In genomic region chr3:50263443-50264388, GRCh38 we compare ENCODE assay signal across 13 cellular contexts. TPM values are rescaled to one million over a fixed set of nuclear protein-coding genes. Genes with fewer than 3 reads are reported as not detected.
DNase-seq lines count a peak whose midpoint lies in the region; ATAC-seq and TF ChIP-seq lines count a peak whose summit lies in the region.
"Had no signal": no experiment of that assay in that cellular context is flagged by ENCODE, and none has a peak within 500 bp of the region (broad histone marks: within the 10 kb centered on the region; RNA-seq: fewer than 3 reads in every experiment).

No MANE protein-coding gene starts in this region.

- H3K27ac ChIP-seq in A673 (ENCODE audit: low read depth, low read length, poor library complexity, severe bottlenecking): peak overlapping the region; percentile 37
- H3K27ac ChIP-seq in Peyer's patch: peak overlapping the region; percentile 32 to 100 (median 79)
- peak overlapping the region; percentile 23 for H3K27ac ChIP-seq in fibroblast of lung (ENCODE audit: insufficient read depth, low read length)
- peak overlapping the region; percentile 97 for H3K27ac ChIP-seq in rectal smooth muscle tissue (ENCODE audit: low read depth, low read length)
- no peak overlapping the region for H3K27ac ChIP-seq in CD8-positive, alpha-beta T cell (ENCODE audit: low read depth, low read length)

- DNase-seq in A673 (ENCODE audit: low spot score) (no peak), Peyer's patch (no peak), fibroblast of lung (ENCODE audit: low read depth in 2 of 2) (peak in 1 of 2 donors; percentile 40), NK-92 (lab: John Stamatoyannopoulos, UW; ENCODE audit: unreplicated experiment) (no peak)
- DNase-seq in CD8-positive, alpha-beta T cell: no peak
- DNase-seq: activated CD4-positive, alpha-beta T cell treated with anti-CD3 and anti-CD28 coated beads for 36 hours; activated naive CD8-positive, alpha-beta T cell treated with anti-CD3 and anti-CD28 coated beads, Interleukin-2, amount 10 ng/mL, durations not matched to agents 7 days and 5 days; CD4-positive, alpha-beta T cell; NCI-H1105 had no signal

- H3K36me3 ChIP-seq in A673 (ENCODE audit: insufficient read depth, low read length, poor library complexity, severe bottlenecking) (no peaks in the 10 kb centered on the region), Peyer's patch (peaks cover 0 to 5% (median 0%) of the 10 kb centered on the region in 3 donors), fibroblast of lung (ENCODE audit: control insufficient read depth, insufficient read depth, low read length) (peaks cover 2% of the 10 kb centered on the region), rectal smooth muscle tissue (ENCODE audit: control insufficient read depth, insufficient read depth, low read length) (no peaks in the 10 kb centered on the region)
- no peaks in the 10 kb centered on the region for H3K36me3 ChIP-seq in CD8-positive, alpha-beta T cell (ENCODE audit: insufficient read depth, low read length)

- CTCF ChIA-PET in A673 (lab: Charles Lee): interaction anchor here (0.9 kb wide), 1 partner anchor 17 kb away, joined by 3 read pairs; no protein-coding TSS in a partner anchor
- CTCF ChIA-PET in CD8-positive, alpha-beta T cell (lab: Charles Lee): interaction anchor here (0.6 to 14.3 kb wide), 8 partner anchors 9 to 1949 kb away, joined by 3 to 142 read pairs (median 4); no protein-coding TSS in a partner anchor

- no peaks in the 10 kb centered on the region for H4K20me1 ChIP-seq in fibroblast of lung (ENCODE audit: control insufficient read depth, extremely low read depth, insufficient read depth, low read length)

- ATAC-seq in HG02610 (IDR thresholded peaks at IDR 0.05; ENCODE audit: unreplicated experiment): no peak
- ATAC-seq in HG03196 (IDR thresholded peaks at IDR 0.05; ENCODE audit: unreplicated experiment): no peak
- ATAC-seq in CD8-positive, alpha-beta T cell: no peak
- ATAC-seq: activated CD4-positive, alpha-beta T cell treated with anti-CD3 and anti-CD28 coated beads for 36 hours; GM12878 had no signal

- no peaks in the 10 kb centered on the region for H3K27me3 ChIP-seq in A673 (replicated peaks; ENCODE audit: insufficient read depth, low read depth, low read length, poor library complexity)
- no peaks in the 10 kb centered on the region for H3K27me3 ChIP-seq in Peyer's patch
- H3K27me3 ChIP-seq in fibroblast of lung (ENCODE audit: control insufficient read depth, insufficient read depth, low read length): no peaks in the 10 kb centered on the region
- peaks cover 3% of the 10 kb centered on the region for H3K27me3 ChIP-seq in rectal smooth muscle tissue (ENCODE audit: control insufficient read depth, insufficient read depth, low read length)
- H3K27me3 ChIP-seq in CD8-positive, alpha-beta T cell (ENCODE audit: insufficient read depth, low read length): no peaks in the 10 kb centered on the region

- H3K4me1 ChIP-seq in A673 (ENCODE audit: insufficient read depth, low read length, poor library complexity, severe bottlenecking): peaks cover 20% of the 10 kb centered on the region
- peaks cover 11 to 61% (median 21%) of the 10 kb centered on the region in 4 donors for H3K4me1 ChIP-seq in Peyer's patch
- peaks cover 47% of the 10 kb centered on the region for H3K4me1 ChIP-seq in fibroblast of lung (ENCODE audit: control insufficient read depth, extremely low read depth, insufficient read depth, low read length)
- H3K4me1 ChIP-seq in rectal smooth muscle tissue (ENCODE audit: control insufficient read depth, insufficient read depth, low read length): peaks cover 58% of the 10 kb centered on the region
- peaks cover 6% of the 10 kb centered on the region for H3K4me1 ChIP-seq in CD8-positive, alpha-beta T cell (ENCODE audit: insufficient read depth, low read length)

- H3K27ac Mint-ChIP-seq in CD8-positive, alpha-beta T cell: no peak overlapping the region
- H3K27ac Mint-ChIP-seq: activated CD4-positive, alpha-beta T cell treated with anti-CD3 and anti-CD28 coated beads for 36 hours; activated naive CD8-positive, alpha-beta T cell treated with anti-CD3 and anti-CD28 coated beads, Interleukin-2, amount 10 ng/mL, durations not matched to agents 7 days and 5 days; CD4-positive, alpha-beta T cell had no signal

- no peak overlapping the region for H2AFZ ChIP-seq in fibroblast of lung (ENCODE audit: low read length)

- H3K4me2 ChIP-seq in fibroblast of lung (ENCODE audit: extremely low read depth, insufficient read depth, low read length): peak overlapping the region; percentile 7

- no peak for TF ChIP-seq POLR2A in Peyer's patch (IDR thresholded peaks at IDR 0.05)

- no peaks in the 10 kb centered on the region for H3K9me3 Mint-ChIP-seq in CD8-positive, alpha-beta T cell
- H3K9me3 Mint-ChIP-seq: activated naive CD8-positive, alpha-beta T cell treated with anti-CD3 and anti-CD28 coated beads, Interleukin-2, amount 10 ng/mL, durations not matched to agents 7 days and 5 days; CD4-positive, alpha-beta T cell had no signal

- POLR2A ChIA-PET in A673 (lab: Charles Lee; ENCODE audit: low non-redundant PET): interaction anchor here (0.6 kb wide), 1 partner anchor 19 kb away, joined by 13 read pairs; no protein-coding TSS in a partner anchor
- POLR2A ChIA-PET in CD8-positive, alpha-beta T cell (lab: Charles Lee): no interaction called here

- peaks cover 4% of the 10 kb centered on the region for H3K4me1 Mint-ChIP-seq in CD8-positive, alpha-beta T cell (ENCODE audit: low read depth)

- H3K36me3 Mint-ChIP-seq in CD8-positive, alpha-beta T cell: peaks cover 2% of the 10 kb centered on the region

- H3K9me3 ChIP-seq in A673 (ENCODE audit: low read depth, low read length, poor library complexity, severe bottlenecking) (no peaks in the 10 kb centered on the region), Peyer's patch (no peaks in the 10 kb centered on the region), fibroblast of lung (ENCODE audit: control insufficient read depth, insufficient read depth, low read depth, low read length) (no peaks in the 10 kb centered on the region)
- H3K9me3 ChIP-seq in CD8-positive, alpha-beta T cell (ENCODE audit: low read length): no peaks in the 10 kb centered on the region

- no peak overlapping the region for H3K4me3 Mint-ChIP-seq in CD8-positive, alpha-beta T cell
- H3K4me3 Mint-ChIP-seq: activated CD4-positive, alpha-beta T cell treated with anti-CD3 and anti-CD28 coated beads for 36 hours; activated naive CD8-positive, alpha-beta T cell treated with anti-CD3 and anti-CD28 coated beads, Interleukin-2, amount 10 ng/mL, durations not matched to agents 7 days and 5 days; CD4-positive, alpha-beta T cell had no signal

- no TSS peak for BruUV-seq in A673 (replicated peaks; lab: Mats Ljungman, UMichigan)

- H3K27me3 Mint-ChIP-seq in CD8-positive, alpha-beta T cell (ENCODE audit: low read depth): peaks cover 8% of the 10 kb centered on the region

- intact Hi-C loops in A673 (cut with micrococcal nuclease; ENCODE audit: unreplicated experiment): loop anchor here (10.0 kb wide), 1 partner anchor 139 kb away; no protein-coding TSS in a partner anchor
- intact Hi-C loops in CD8-positive, alpha-beta T cell (cut with DNase I, micrococcal nuclease): no loop called here

- no peaks in the 10 kb centered on the region for H3K79me2 ChIP-seq in fibroblast of lung (ENCODE audit: control insufficient read depth, insufficient read depth, low read length)

- H3K9ac ChIP-seq in fibroblast of lung (ENCODE audit: insufficient read depth, low read length) (no peak overlapping the region), rectal smooth muscle tissue (ENCODE audit: low read length) (no peak overlapping the region)

- TF ChIP-seq CTCF in A673 (conservative IDR thresholded peaks at IDR 0.05; ENCODE audit: low read depth, low read length): no peak
- no peak for TF ChIP-seq CTCF in Peyer's patch (IDR thresholded peaks at IDR 0.05)
- no peak for TF ChIP-seq CTCF in fibroblast of lung (conservative IDR thresholded peaks at IDR 0.05 in 1 of 2, IDR thresholded peaks at IDR 0.05 in 1 of 2; ENCODE audit: low read depth in 1 of 2, low read length in 2 of 2)
- TF ChIP-seq CTCF in CD8-positive, alpha-beta T cell (IDR thresholded peaks at IDR 0.05): no peak

- H3K4me3 ChIP-seq in A673 (ENCODE audit: low read depth, low read length, poor library complexity, severe bottlenecking) (no peak overlapping the region), Peyer's patch (no peak overlapping the region), fibroblast of lung (replicated peaks in 1 of 4; ENCODE audit: control extremely low read depth in 1 of 4, insufficient read depth in 1 of 4, low read depth in 3 of 4, low read length in 4 of 4) (no peak overlapping the region), rectal smooth muscle tissue (ENCODE audit: low read length) (peak overlapping the region; percentile 10)
- H3K4me3 ChIP-seq in CD8-positive, alpha-beta T cell (ENCODE audit: low read depth, low read length): no peak overlapping the region
- H3K4me3 ChIP-seq: GM12878 had no signal

RNA-seq across cellular contexts. Expression of gene SEMA3B, which starts 5.2 kb away (rescaled TPM):
- total RNA-seq in A673 (2021) (0.43 and 2.0 TPM in 2 replicates), Peyer's patch (100 to 1,000 TPM in 3 of 4 donors, 10 to 100 TPM in 1; 56.1 to 367 (median 267) TPM), fibroblast of lung (51.6 and 85.2 TPM in 2 replicates)
- 17.6 and 23.5 TPM in 2 replicates for polyA plus RNA-seq in fibroblast of lung
- 26.0 and 32.8 TPM in 2 replicates for polyA plus RNA-seq in fibroblast of lung (2012)
- polyA minus RNA-seq in fibroblast of lung (ENCODE audit: low replicate concordance): 6.7 and 14.3 TPM in 2 replicates
- 1 to 10 TPM; 1.4 to 1.6 TPM for total RNA-seq in CD8-positive, alpha-beta T cell

RNA-seq across cellular contexts. Expression of gene LSMEM2, which starts 15.2 kb away (rescaled TPM):
- not detected in 2 replicates for total RNA-seq in A673 (2021)
- total RNA-seq in Peyer's patch: not detected
- total RNA-seq in fibroblast of lung: not detected in 2 replicates
- not detected in 2 replicates for polyA plus RNA-seq in fibroblast of lung
- not detected in 2 replicates for polyA plus RNA-seq in fibroblast of lung (2012)
- not detected in 2 replicates for polyA minus RNA-seq in fibroblast of lung (ENCODE audit: low replicate concordance)
- total RNA-seq in CD8-positive, alpha-beta T cell: not detected
- total RNA-seq: activated CD4-positive, alpha-beta T cell treated with anti-CD3 and anti-CD28 coated beads for 36 hours; activated naive CD8-positive, alpha-beta T cell treated with anti-CD3 and anti-CD28 coated beads, Interleukin-2, amount 10 ng/mL, durations not matched to agents 7 days and 5 days; GM12878 had no signal

RNA-seq across cellular contexts. Expression of gene GNAI2, which starts 27.7 kb away (rescaled TPM):
- 115 and 124 TPM in 2 replicates for total RNA-seq in A673 (2021)
- 100 to 1,000 TPM in 2 of 4 donors, 10 to 100 TPM in 2; 71.8 to 178 (median 98.4) TPM for total RNA-seq in Peyer's patch
- 124 and 238 TPM in 2 replicates for total RNA-seq in fibroblast of lung
- 704 and 828 TPM in 2 replicates for polyA plus RNA-seq in fibroblast of lung
- polyA plus RNA-seq in fibroblast of lung (2012): 433 and 460 TPM in 2 replicates
- polyA minus RNA-seq in fibroblast of lung (ENCODE audit: low replicate concordance): 885 and 1,144 TPM in 2 replicates
- total RNA-seq in CD8-positive, alpha-beta T cell: 100 to 1,000 TPM; 185 to 192 TPM

RNA-seq across cellular contexts. Expression of gene IFRD2, which starts 28.5 kb away (rescaled TPM):
- total RNA-seq in A673 (2021) (62.2 and 77.4 TPM in 2 replicates), Peyer's patch (100 to 1,000 TPM in 3 of 4 donors, 10 to 100 TPM in 1; 75.5 to 205 (median 140) TPM), fibroblast of lung (51.0 and 56.0 TPM in 2 replicates)
- 28.1 and 44.0 TPM in 2 replicates for polyA plus RNA-seq in fibroblast of lung
- 35.7 and 61.3 TPM in 2 replicates for polyA plus RNA-seq in fibroblast of lung (2012)
- 62.2 and 74.7 TPM in 2 replicates for polyA minus RNA-seq in fibroblast of lung (ENCODE audit: low replicate concordance)
- total RNA-seq in CD8-positive, alpha-beta T cell: 10 to 100 TPM; 42.4 to 42.9 TPM

RNA-seq across cellular contexts. Expression of gene HYAL3, which starts 35.5 kb away (rescaled TPM):
- 3.0 and 3.7 TPM in 2 replicates for total RNA-seq in A673 (2021)
- 1 to 10 TPM; 3.0 to 6.6 (median 4.2) TPM for total RNA-seq in Peyer's patch
- 5.6 and 7.4 TPM in 2 replicates for total RNA-seq in fibroblast of lung
- 3.0 and 3.2 TPM in 2 replicates for polyA plus RNA-seq in fibroblast of lung
- polyA plus RNA-seq in fibroblast of lung (2012): 4.2 TPM in 2 replicates
- 4.3 and 5.3 TPM in 2 replicates for polyA minus RNA-seq in fibroblast of lung (ENCODE audit: low replicate concordance)
- total RNA-seq in CD8-positive, alpha-beta T cell: 1 to 10 TPM; 2.1 to 3.2 TPM

Comparison
In these comparisons a context has a peak if more than half of its experiments do, and no peak if none do; other contexts are left out.
1. RNA of gene SEMA3B, which starts 5.2 kb away (total RNA-seq): 56.1 to 367 TPM in Peyer's patch and 51.6 to 85.2 TPM in fibroblast of lung; 1.4 to 1.6 TPM in CD8-positive, alpha-beta T cell and 0.43 to 2.0 TPM in A673; every median in the first group is over 10 times any median in the second.